ENCODE assay signal across 17 cellular contexts in the genomic region with DNA sequence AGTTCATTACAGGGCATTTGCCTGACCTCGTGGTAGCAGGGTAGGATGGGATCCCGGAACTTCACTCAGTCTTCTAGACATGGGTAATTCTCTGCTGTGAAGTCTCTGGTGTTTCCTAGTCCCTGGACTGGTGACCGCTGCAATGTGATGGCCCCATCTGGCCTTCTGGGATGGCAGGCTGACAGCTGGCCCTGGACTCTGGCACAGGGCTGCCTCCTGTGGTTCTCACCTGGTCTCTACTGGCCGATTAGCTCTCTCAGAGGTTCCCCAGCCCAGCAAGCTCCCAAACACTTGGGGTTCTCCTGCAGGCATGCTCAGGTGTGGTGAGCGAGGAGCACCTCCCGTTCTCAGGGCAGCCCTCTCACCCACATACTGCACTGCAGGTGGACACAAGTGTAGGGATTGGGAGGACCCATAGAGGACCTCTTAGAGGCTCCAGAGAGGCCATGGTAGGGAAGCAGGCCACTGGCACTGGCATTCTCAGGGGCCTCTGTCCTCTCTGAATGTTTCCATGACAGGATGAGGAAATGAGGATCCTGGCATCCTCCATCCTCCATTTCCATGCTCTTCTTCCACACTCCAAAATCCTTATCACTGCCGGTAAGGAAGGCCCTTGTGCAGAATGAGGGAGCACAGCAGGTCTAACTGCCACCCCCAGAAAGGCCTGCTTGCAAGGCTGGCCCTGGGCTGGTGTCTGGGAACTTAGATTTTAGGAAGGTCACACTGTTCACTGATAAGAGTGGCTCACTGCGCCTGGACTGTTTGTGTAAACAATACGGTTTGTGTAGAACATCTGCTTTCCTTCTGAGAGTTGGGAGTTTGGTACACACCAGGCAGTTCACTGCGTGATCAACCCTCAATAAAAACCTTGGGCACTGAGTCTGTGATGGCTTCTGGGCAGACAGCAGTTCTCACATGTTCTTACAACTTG.
"Had no signal": no experiment of that assay in that cellular context is flagged by ENCODE, and none has a peak within 500 bp of the region (broad histone marks: within the 10 kb centered on the region; RNA-seq: fewer than 3 reads in every experiment).

No MANE protein-coding gene starts in this region.

- H3K4me1 ChIP-seq: esophagus muscularis mucosa, gastroesophageal sphincter, right atrium auricular region, suprapubic skin had no signal

- H3K9me3 Mint-ChIP-seq: central memory CD8-positive, alpha-beta T cell; effector memory CD8-positive, alpha-beta T cell; memory B cell had no signal

- H3K36me3 ChIP-seq: esophagus muscularis mucosa, gastroesophageal sphincter, right atrium auricular region, suprapubic skin, thyroid gland had no signal

- ATAC-seq: effector memory CD8-positive, alpha-beta T cell; gastroesophageal sphincter; left colon; naive thymus-derived CD8-positive, alpha-beta T cell; stimulated activated naive CD8-positive, alpha-beta T cell treated with anti-CD3 and anti-CD28 coated beads, Interleukin-15, Interleukin-2, amounts not matched to agents 100 U/mL and 50 U/mL, for 24 hours had no signal

- H3K27me3 Mint-ChIP-seq: central memory CD8-positive, alpha-beta T cell; memory B cell; type B pancreatic cell had no signal

- H3K79me2 ChIP-seq: hepatocyte had no signal

- H3K27ac ChIP-seq: epithelial cell of prostate, esophagus muscularis mucosa, gastroesophageal sphincter, hepatocyte, right atrium auricular region, suprapubic skin had no signal

- H3K4me2 ChIP-seq: hepatocyte had no signal

- H3K4me3 Mint-ChIP-seq: central memory CD8-positive, alpha-beta T cell; effector memory CD8-positive, alpha-beta T cell; memory B cell; naive thymus-derived CD8-positive, alpha-beta T cell; type B pancreatic cell had no signal

- H3K36me3 Mint-ChIP-seq: memory B cell; naive thymus-derived CD8-positive, alpha-beta T cell; type B pancreatic cell had no signal

- H3K4me3 ChIP-seq: esophagus muscularis mucosa, gastroesophageal sphincter, hepatocyte, right atrium auricular region, suprapubic skin, thyroid gland had no signal

- H3K9me3 ChIP-seq: esophagus muscularis mucosa, right atrium auricular region, suprapubic skin, thyroid gland had no signal

- H3K27me3 ChIP-seq: esophagus muscularis mucosa, gastroesophageal sphincter, hepatocyte, right atrium auricular region, suprapubic skin, thyroid gland had no signal

- DNase-seq: effector memory CD8-positive, alpha-beta T cell; foreskin fibroblast; left colon; naive thymus-derived CD8-positive, alpha-beta T cell; small intestine; stimulated activated CD4-positive, alpha-beta T cell treated with anti-CD3 and anti-CD28 coated beads, Interleukin-12 subunit alpha, Interleukin-12 subunit beta, amount 100 ng/mL, for 4 hours; stimulated activated naive CD8-positive, alpha-beta T cell treated with anti-CD3 and anti-CD28 coated beads, Interleukin-15, Interleukin-2, amounts not matched to agents 100 U/mL and 50 U/mL, for 24 hours; thyroid gland had no signal

- H3K4me1 Mint-ChIP-seq: central memory CD8-positive, alpha-beta T cell; memory B cell had no signal

- H3K27ac Mint-ChIP-seq: effector memory CD8-positive, alpha-beta T cell; memory B cell; naive thymus-derived CD8-positive, alpha-beta T cell; type B pancreatic cell had no signal
